18 cellular contexts compared by ENCODE assay signal in genomic region chr2:8541636-8542035, GRCh38.
DNase-seq lines count a peak whose midpoint lies in the region; ATAC-seq and TF ChIP-seq lines count a peak whose summit lies in the region.
"Had no signal": no experiment of that assay in that cellular context is flagged by ENCODE, and none has a peak within 500 bp of the region (broad histone marks: within the 10 kb centered on the region; RNA-seq: fewer than 3 reads in every experiment).

No MANE protein-coding gene starts in this region.

- no peaks in the 10 kb centered on the region for H3K9me3 ChIP-seq in BLaER1
- H3K9me3 ChIP-seq in CD4-positive, CD25-positive, alpha-beta regulatory T cell (ENCODE audit: control insufficient read depth in 2 of 2, low read length in 2 of 2), result no peaks in the 10 kb centered on the region
- H3K9me3 ChIP-seq: ascending aorta, mucosa of descending colon, ovary, Peyer's patch, thoracic aorta had no signal

- no peak overlapping the region for H3K4me3 ChIP-seq in BLaER1
- H3K4me3 ChIP-seq in CD4-positive, CD25-positive, alpha-beta regulatory T cell (ENCODE audit: low read depth, low read length), result no peak overlapping the region
- H3K4me3 ChIP-seq: ascending aorta, mucosa of descending colon, ovary, Peyer's patch, thoracic aorta had no signal

- peak overlapping the region in 1 of 4 donors; percentile 70 for H3K4me3 Mint-ChIP-seq in CD4-positive, CD25-positive, alpha-beta regulatory T cell
- H3K4me3 Mint-ChIP-seq in activated CD8-positive, alpha-beta memory T cell treated with anti-CD3 and anti-CD28 coated beads, Interleukin-2, amount 10 ng/mL, durations not matched to agents 7 days and 5 days, result no peak overlapping the region
- no peak overlapping the region for H3K4me3 Mint-ChIP-seq in nephron progenitor cell

- no peaks in the 10 kb centered on the region for H3K9me3 Mint-ChIP-seq in CD4-positive, CD25-positive, alpha-beta regulatory T cell
- H3K9me3 Mint-ChIP-seq in activated CD8-positive, alpha-beta memory T cell treated with anti-CD3 and anti-CD28 coated beads, Interleukin-2, amount 10 ng/mL, durations not matched to agents 7 days and 5 days (ENCODE audit: low read depth), result no peaks in the 10 kb centered on the region
- no peaks in the 10 kb centered on the region for H3K9me3 Mint-ChIP-seq in nephron progenitor cell

- H3K4me1 Mint-ChIP-seq in CD4-positive, CD25-positive, alpha-beta regulatory T cell, result peaks cover 4 to 68% (median 30%) of the 10 kb centered on the region in 4 donors
- H3K4me1 Mint-ChIP-seq in activated CD8-positive, alpha-beta memory T cell treated with anti-CD3 and anti-CD28 coated beads, Interleukin-2, amount 10 ng/mL, durations not matched to agents 7 days and 5 days, result peaks cover 83% of the 10 kb centered on the region
- H3K4me1 Mint-ChIP-seq in nephron progenitor cell, result peaks cover 85% of the 10 kb centered on the region

- H3K9ac ChIP-seq in BLaER1, result peak overlapping the region; percentile 70; the same call in 1 of the 2 replicates

- H3K36me3 ChIP-seq in BLaER1, result no peaks in the 10 kb centered on the region
- no peaks in the 10 kb centered on the region for H3K36me3 ChIP-seq in CD4-positive, CD25-positive, alpha-beta regulatory T cell (ENCODE audit: control insufficient read depth, insufficient read depth, low read length)
- H3K36me3 ChIP-seq: ascending aorta, ovary, Peyer's patch, thoracic aorta had no signal

- CTCF ChIA-PET in activated CD8-positive, alpha-beta memory T cell treated with anti-CD3 and anti-CD28 coated beads, Interleukin-2, amount 10 ng/mL, durations not matched to agents 7 days and 5 days (lab: Charles Lee), result interaction anchor here (1.2 to 10.1 kb wide), 4 partner anchors 17 to 66 kb away, joined by 3 to 117 read pairs (median 3); no protein-coding TSS in a partner anchor

- H3K4me2 ChIP-seq in BLaER1, result peak overlapping the region; percentile 93

- no peak for TF ChIP-seq CTCF in nephron progenitor cell (IDR thresholded peaks at IDR 0.05)

- peak overlapping the region in 1 of 3 donors; percentile 90 for H3K27ac Mint-ChIP-seq in CD4-positive, CD25-positive, alpha-beta regulatory T cell
- peak overlapping the region; percentile 100 for H3K27ac Mint-ChIP-seq in activated CD8-positive, alpha-beta memory T cell treated with anti-CD3 and anti-CD28 coated beads, Interleukin-2, amount 10 ng/mL, durations not matched to agents 7 days and 5 days
- H3K27ac Mint-ChIP-seq in nephron progenitor cell, result peak overlapping the region; percentile 36

- H3K27me3 ChIP-seq in BLaER1, result no peaks in the 10 kb centered on the region
- H3K27me3 ChIP-seq in CD4-positive, CD25-positive, alpha-beta regulatory T cell (ENCODE audit: control insufficient read depth, insufficient read depth, low read length), result no peaks in the 10 kb centered on the region
- H3K27me3 ChIP-seq: ascending aorta, ovary, Peyer's patch had no signal

- peak overlapping the region; percentile 95 for H3K27ac ChIP-seq in BLaER1
- peak overlapping the region; percentile 6 for H3K27ac ChIP-seq in CD4-positive, CD25-positive, alpha-beta regulatory T cell (ENCODE audit: insufficient read depth, low read length, poor library complexity, severe bottlenecking)
- H3K27ac ChIP-seq: ascending aorta, ovary, thoracic aorta had no signal

- no peak for ATAC-seq in CD4-positive, CD25-positive, alpha-beta regulatory T cell (ENCODE audit: low read depth in 2 of 2)
- no peak for ATAC-seq in activated CD8-positive, alpha-beta memory T cell treated with anti-CD3 and anti-CD28 coated beads, Interleukin-2, amount 10 ng/mL, durations not matched to agents 7 days and 5 days
- no peak for ATAC-seq in GM19467 (IDR thresholded peaks at IDR 0.05; ENCODE audit: unreplicated experiment)
- ATAC-seq: mucosa of descending colon had no signal

- peaks cover 100% of the 10 kb centered on the region for H3K4me1 ChIP-seq in BLaER1
- peaks cover 52% of the 10 kb centered on the region for H3K4me1 ChIP-seq in CD4-positive, CD25-positive, alpha-beta regulatory T cell (ENCODE audit: control insufficient read depth, insufficient read depth, low read length, poor library complexity, severe bottlenecking)

- H4K20me1 ChIP-seq in BLaER1, result no peaks in the 10 kb centered on the region

- no peaks in the 10 kb centered on the region for H3K36me3 Mint-ChIP-seq in CD4-positive, CD25-positive, alpha-beta regulatory T cell
- H3K36me3 Mint-ChIP-seq in activated CD8-positive, alpha-beta memory T cell treated with anti-CD3 and anti-CD28 coated beads, Interleukin-2, amount 10 ng/mL, durations not matched to agents 7 days and 5 days, result no peaks in the 10 kb centered on the region
- no peaks in the 10 kb centered on the region for H3K36me3 Mint-ChIP-seq in nephron progenitor cell (ENCODE audit: low read depth)

- no peaks in the 10 kb centered on the region for H3K27me3 Mint-ChIP-seq in CD4-positive, CD25-positive, alpha-beta regulatory T cell
- H3K27me3 Mint-ChIP-seq in activated CD8-positive, alpha-beta memory T cell treated with anti-CD3 and anti-CD28 coated beads, Interleukin-2, amount 10 ng/mL, durations not matched to agents 7 days and 5 days, result no peaks in the 10 kb centered on the region
- H3K27me3 Mint-ChIP-seq in nephron progenitor cell (ENCODE audit: low read depth, poor library complexity), result peaks cover 6% of the 10 kb centered on the region

- no peak for DNase-seq in CD4-positive, CD25-positive, alpha-beta regulatory T cell
- DNase-seq in activated CD8-positive, alpha-beta memory T cell treated with anti-CD3 and anti-CD28 coated beads, Interleukin-2, amount 10 ng/mL, durations not matched to agents 7 days and 5 days, result no peak
- no peak for DNase-seq in nephron progenitor cell
- no peak for DNase-seq in activated naive CD4-positive, alpha-beta T cell (lab: John Stamatoyannopoulos, UW)
- DNase-seq in HPDE6-E6E7 (ENCODE audit: extremely low spot score), result no peak
- DNase-seq: activated CD4-positive, CD25-positive, alpha-beta regulatory T cell; hypothalamus; mucosa of descending colon; NCI-H1048; NCI-H69; stimulated activated CD4-positive, alpha-beta T cell treated with anti-CD3 and anti-CD28 coated beads, Interleukin-2, amount 100 ng/mL, for 48 hours; SW 1271 had no signal
